In the genomic region with DNA sequence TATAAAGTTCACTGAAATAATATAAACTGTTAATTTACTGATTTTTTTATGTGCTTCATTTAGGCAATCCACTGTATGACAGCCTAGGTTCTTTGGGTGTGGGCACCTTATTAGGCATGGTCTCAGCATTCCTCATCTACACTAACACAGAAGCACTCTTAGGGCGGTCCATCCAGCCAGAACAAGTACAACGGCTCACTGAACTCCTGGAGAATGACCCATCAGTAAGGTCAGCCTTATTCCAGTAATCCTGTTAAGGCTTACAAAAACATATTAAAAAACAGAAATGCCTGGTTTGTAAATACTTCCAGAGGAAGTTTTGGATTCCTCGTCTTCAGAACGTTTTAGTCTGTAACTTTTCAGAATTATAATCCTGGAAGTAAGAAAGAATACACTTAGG, we compare ENCODE assay signal across 20 cellular contexts.
DNase-seq lines count a peak whose midpoint lies in the region.
"Had no signal": no experiment of that assay in that cellular context is flagged by ENCODE, and none has a peak within 500 bp of the region (broad histone marks: within the 10 kb centered on the region; RNA-seq: fewer than 3 reads in every experiment).

No MANE protein-coding gene starts in this region.

- no peaks in the 10 kb centered on the region for H3K27me3 Mint-ChIP-seq in activated naive CD8-positive, alpha-beta T cell
- no peaks in the 10 kb centered on the region for H3K27me3 Mint-ChIP-seq in activated naive CD8-positive, alpha-beta T cell treated with anti-CD3 and anti-CD28 coated beads for 36 hours
- H3K27me3 Mint-ChIP-seq: CD4-positive, alpha-beta T cell; CD8-positive, alpha-beta memory T cell had no signal

- no peaks in the 10 kb centered on the region for H3K4me1 Mint-ChIP-seq in activated naive CD8-positive, alpha-beta T cell (ENCODE audit: low read depth)
- no peaks in the 10 kb centered on the region for H3K4me1 Mint-ChIP-seq in activated naive CD8-positive, alpha-beta T cell treated with anti-CD3 and anti-CD28 coated beads for 36 hours
- H3K4me1 Mint-ChIP-seq: CD14-positive monocyte; CD8-positive, alpha-beta memory T cell had no signal

- H3K36me3 Mint-ChIP-seq in activated naive CD8-positive, alpha-beta T cell: peaks cover 10% of the 10 kb centered on the region
- peaks cover 14% of the 10 kb centered on the region for H3K36me3 Mint-ChIP-seq in activated naive CD8-positive, alpha-beta T cell treated with anti-CD3 and anti-CD28 coated beads for 36 hours

- peak overlapping the region; percentile 16 for H3K27ac Mint-ChIP-seq in activated naive CD8-positive, alpha-beta T cell
- no peak overlapping the region for H3K27ac Mint-ChIP-seq in activated naive CD8-positive, alpha-beta T cell treated with anti-CD3 and anti-CD28 coated beads for 36 hours
- H3K27ac Mint-ChIP-seq: CD14-positive monocyte; CD4-positive, alpha-beta T cell; CD8-positive, alpha-beta memory T cell had no signal

- in situ Hi-C loops in G401 (cut with HindIII; ENCODE audit: low sequenced_read_pairs): no loop called here

- DNase-seq in activated naive CD8-positive, alpha-beta T cell treated with anti-CD3 and anti-CD28 coated beads for 36 hours: no peak
- DNase-seq in kidney glomerular epithelial cell (lab: John Stamatoyannopoulos, UW): peak; percentile 31
- peak; percentile 76 for DNase-seq in renal cortical epithelial cell (ENCODE audit: low read depth)
- no peak for DNase-seq in RPMI8226
- DNase-seq in G401 (ENCODE audit: low spot score): no peak
- DNase-seq: 8988T; ACHN; AML-193; BE2C; CD4-positive, alpha-beta T cell; CD8-positive, alpha-beta memory T cell; DMS 273 treated with DMSO at 0.1 percent for 48 hours; DMS53; DND-41; GDM1; GM23248; H7; HCEC 1CT had no signal

- no peak overlapping the region for H3K4me3 Mint-ChIP-seq in activated naive CD8-positive, alpha-beta T cell
- no peak overlapping the region for H3K4me3 Mint-ChIP-seq in activated naive CD8-positive, alpha-beta T cell treated with anti-CD3 and anti-CD28 coated beads for 36 hours
- H3K4me3 Mint-ChIP-seq: CD14-positive monocyte; CD4-positive, alpha-beta T cell; CD8-positive, alpha-beta memory T cell had no signal

- no peaks in the 10 kb centered on the region for H3K9me3 Mint-ChIP-seq in activated naive CD8-positive, alpha-beta T cell (ENCODE audit: low read depth)
- no peaks in the 10 kb centered on the region for H3K9me3 Mint-ChIP-seq in activated naive CD8-positive, alpha-beta T cell treated with anti-CD3 and anti-CD28 coated beads for 36 hours
- H3K9me3 Mint-ChIP-seq: CD14-positive monocyte; CD4-positive, alpha-beta T cell; CD8-positive, alpha-beta memory T cell had no signal

Comparison
In these comparisons a context has a peak if more than half of its experiments do, and no peak if none do; other contexts are left out.
1. DNase-seq: peak in kidney glomerular epithelial cell (single experiment) and renal cortical epithelial cell (single experiment); none in activated naive CD8-positive, alpha-beta T cell treated with anti-CD3 and anti-CD28 coated beads for 36 hours (single experiment), RPMI8226 (single experiment) and G401 (single experiment).